ENCODE assay signal across 10 cellular contexts in genomic region chr3:38992117-38992779, GRCh38.
A peak's percentile ranks its signal among the peaks of the same experiment; 100 is the strongest.
DNase-seq lines count a peak whose midpoint lies in the region; ATAC-seq lines count a peak whose summit lies in the region.
"Had no signal": no experiment of that assay in that cellular context is flagged by ENCODE, and none has a peak within 500 bp of the region (broad histone marks: within the 10 kb centered on the region; RNA-seq: fewer than 3 reads in every experiment).

No MANE protein-coding gene starts in this region.

- ATAC-seq in GM19324 (IDR thresholded peaks at IDR 0.05; ENCODE audit: low FRiP score, unreplicated experiment), result no peak

- DNase-seq in HCEC 1CT (peak; percentile 90), SW 1271 (lab: John Stamatoyannopoulos, UW) (peak; percentile 55 to 88), fibroblast of peridontal ligament (ENCODE audit: extremely low read depth) (peak; percentile 69), smooth muscle cell of the brain vasculature (ENCODE audit: low read depth, low spot score) (peak; percentile 26), COR-L47 (lab: John Stamatoyannopoulos, UW) (no peak)
- no peak for DNase-seq in stimulated activated CD4-positive, alpha-beta T cell treated with anti-CD3 and anti-CD28 coated beads, Interleukin-15, amount 100 ng/mL, for 24 hours
- DNase-seq: DMS79 treated with DMSO at 0.1 percent for 48 hours, hypothalamus, NCI-H1417 treated with DMSO at 0.1 percent for 48 hours had no signal

Comparison
In these comparisons a context has a peak if more than half of its experiments do, and no peak if none do; other contexts are left out.
1. DNase-seq: peak in HCEC 1CT (single experiment), SW 1271 (2 of 2), fibroblast of peridontal ligament (single experiment) and smooth muscle cell of the brain vasculature (single experiment); none in COR-L47 (single experiment) and stimulated activated CD4-positive, alpha-beta T cell treated with anti-CD3 and anti-CD28 coated beads, Interleukin-15, amount 100 ng/mL, for 24 hours (single experiment).